ENCODE assay signal across 13 cellular contexts in genomic region chr6:114343782-114344144, GRCh38. TPM values are rescaled to one million over a fixed set of nuclear protein-coding genes. Genes with fewer than 3 reads are reported as not detected.
DNase-seq lines count a peak whose midpoint lies in the region; ATAC-seq and TF ChIP-seq lines count a peak whose summit lies in the region.
"Had no signal": no experiment of that assay in that cellular context is flagged by ENCODE, and none has a peak within 500 bp of the region (broad histone marks: within the 10 kb centered on the region; RNA-seq: fewer than 3 reads in every experiment).

No MANE protein-coding gene starts in this region.

- H3K36me3 Mint-ChIP-seq in activated CD8-positive, alpha-beta memory T cell treated with anti-CD3 and anti-CD28 coated beads, Interleukin-2, amount 10 ng/mL, durations not matched to agents 7 days and 5 days: no peaks in the 10 kb centered on the region
- H3K36me3 Mint-ChIP-seq: activated CD4-positive, alpha-beta memory T cell treated with anti-CD3 and anti-CD28 coated beads for 36 hours had no signal

- TF ChIP-seq CTCF in WERI-Rb-1 (IDR thresholded peaks at IDR 0.05; ENCODE audit: low read depth, low read length): no peak

- peak overlapping the region; percentile 52 for H3K4me3 ChIP-seq in WERI-Rb-1 (ENCODE audit: low read depth, low read length)
- H3K4me3 ChIP-seq in iPS-15b (ENCODE audit: low read depth, low read length): peak overlapping the region; percentile 84
- peak overlapping the region; percentile 13 to 70 (median 56) for H3K4me3 ChIP-seq in skeletal muscle tissue (ENCODE audit: low read length in 3 of 3)

- H3K36me3 ChIP-seq in WERI-Rb-1 (no peaks in the 10 kb centered on the region), iPS-15b (ENCODE audit: control insufficient read depth, insufficient read depth, low read length) (no peaks in the 10 kb centered on the region), skeletal muscle tissue (ENCODE audit: control insufficient read depth in 3 of 3, insufficient read depth in 3 of 3, low read length in 3 of 3) (no peaks in the 10 kb centered on the region)
- H3K36me3 ChIP-seq: thyroid gland had no signal

- H3K9me3 ChIP-seq in WERI-Rb-1 (ENCODE audit: severe bottlenecking): no peaks in the 10 kb centered on the region
- H3K9me3 ChIP-seq in iPS-15b (ENCODE audit: control insufficient read depth, insufficient read depth, low read length): no peaks in the 10 kb centered on the region
- H3K9me3 ChIP-seq in skeletal muscle tissue (ENCODE audit: control insufficient read depth in 3 of 3, low read length in 3 of 3): no peaks in the 10 kb centered on the region
- H3K9me3 ChIP-seq: thyroid gland had no signal

- H3K4me1 ChIP-seq in iPS-15b (ENCODE audit: control insufficient read depth, insufficient read depth, low read length) (peaks cover 16% of the 10 kb centered on the region), skeletal muscle tissue (ENCODE audit: control insufficient read depth in 3 of 3, insufficient read depth in 3 of 3, low read length in 3 of 3) (peaks cover 4 to 13% (median 13%) of the 10 kb centered on the region in 3 donors)

- H3K4me1 Mint-ChIP-seq in activated CD8-positive, alpha-beta memory T cell treated with anti-CD3 and anti-CD28 coated beads, Interleukin-2, amount 10 ng/mL, durations not matched to agents 7 days and 5 days: no peaks in the 10 kb centered on the region

- no peak for ATAC-seq in activated CD8-positive, alpha-beta memory T cell treated with anti-CD3 and anti-CD28 coated beads, Interleukin-2, amount 10 ng/mL, durations not matched to agents 7 days and 5 days
- no peak for ATAC-seq in GM19395 (IDR thresholded peaks at IDR 0.05; ENCODE audit: unreplicated experiment)
- ATAC-seq in HG03432 (IDR thresholded peaks at IDR 0.05; ENCODE audit: unreplicated experiment): no peak

- no peaks in the 10 kb centered on the region for H3K9me3 Mint-ChIP-seq in activated CD8-positive, alpha-beta memory T cell treated with anti-CD3 and anti-CD28 coated beads, Interleukin-2, amount 10 ng/mL, durations not matched to agents 7 days and 5 days (ENCODE audit: low read depth)
- H3K9me3 Mint-ChIP-seq: activated CD4-positive, alpha-beta memory T cell treated with anti-CD3 and anti-CD28 coated beads for 36 hours had no signal

- H3K27me3 ChIP-seq in WERI-Rb-1 (ENCODE audit: insufficient read depth, low read depth, severe bottlenecking): no peaks in the 10 kb centered on the region
- no peaks in the 10 kb centered on the region for H3K27me3 ChIP-seq in iPS-15b (ENCODE audit: control insufficient read depth, insufficient read depth, low read length)
- H3K27me3 ChIP-seq in skeletal muscle tissue (ENCODE audit: control insufficient read depth in 3 of 3, insufficient read depth in 3 of 3, low read length in 3 of 3): peaks cover 4 to 10% (median 9%) of the 10 kb centered on the region in 3 donors
- H3K27me3 ChIP-seq: thyroid gland had no signal

- H3K27me3 Mint-ChIP-seq in activated CD8-positive, alpha-beta memory T cell treated with anti-CD3 and anti-CD28 coated beads, Interleukin-2, amount 10 ng/mL, durations not matched to agents 7 days and 5 days: peaks cover 41% of the 10 kb centered on the region

- H3K27ac ChIP-seq in WERI-Rb-1 (no peak overlapping the region; the same call in 1 of the 2 replicates), skeletal muscle tissue (ENCODE audit: low read depth, low read length) (no peak overlapping the region)
- H3K27ac ChIP-seq: thyroid gland had no signal

- H3K4me3 Mint-ChIP-seq in activated CD8-positive, alpha-beta memory T cell treated with anti-CD3 and anti-CD28 coated beads, Interleukin-2, amount 10 ng/mL, durations not matched to agents 7 days and 5 days: no peak overlapping the region
- H3K4me3 Mint-ChIP-seq: activated CD4-positive, alpha-beta memory T cell treated with anti-CD3 and anti-CD28 coated beads for 36 hours had no signal

- CTCF ChIA-PET in activated CD8-positive, alpha-beta memory T cell treated with anti-CD3 and anti-CD28 coated beads, Interleukin-2, amount 10 ng/mL, durations not matched to agents 7 days and 5 days (lab: Charles Lee): no interaction called here

- peak overlapping the region; percentile 89 for H3K9ac ChIP-seq in iPS-15b (ENCODE audit: low read depth, low read length)
- H3K9ac ChIP-seq in skeletal muscle tissue (ENCODE audit: low read depth in 1 of 3, low read length in 3 of 3): peak overlapping the region in 2 of 3 donors; percentile 1 to 59

- DNase-seq in activated CD8-positive, alpha-beta memory T cell treated with anti-CD3 and anti-CD28 coated beads, Interleukin-2, amount 10 ng/mL, durations not matched to agents 7 days and 5 days: no peak
- no peak for DNase-seq in activated CD8-positive, alpha-beta memory T cell treated with anti-CD3 and anti-CD28 coated beads for 24 hours
- DNase-seq in WERI-Rb-1 (no peak), C1 segment of cervical spinal cord (lab: John Stamatoyannopoulos, UW) (no peak)
- DNase-seq: GF-D8, NCI-H2081 treated with DMSO at 0.1 percent for 48 hours had no signal

- H3K27ac Mint-ChIP-seq in activated CD8-positive, alpha-beta memory T cell treated with anti-CD3 and anti-CD28 coated beads, Interleukin-2, amount 10 ng/mL, durations not matched to agents 7 days and 5 days: peak overlapping the region; percentile 13
- H3K27ac Mint-ChIP-seq: activated CD4-positive, alpha-beta memory T cell treated with anti-CD3 and anti-CD28 coated beads for 36 hours had no signal

RNA-seq across cellular contexts. Expression of gene HS3ST5, which starts 0.9 kb away (rescaled TPM):
- not detected for total RNA-seq in activated CD8-positive, alpha-beta memory T cell treated with anti-CD3 and anti-CD28 coated beads, Interleukin-2, amount 10 ng/mL, durations not matched to agents 7 days and 5 days
- under 0.01 TPM for total RNA-seq in skeletal muscle tissue
- total RNA-seq: activated CD4-positive, alpha-beta memory T cell treated with anti-CD3 and anti-CD28 coated beads for 36 hours; HT-29; thyroid gland had no signal
